In the genomic region with DNA sequence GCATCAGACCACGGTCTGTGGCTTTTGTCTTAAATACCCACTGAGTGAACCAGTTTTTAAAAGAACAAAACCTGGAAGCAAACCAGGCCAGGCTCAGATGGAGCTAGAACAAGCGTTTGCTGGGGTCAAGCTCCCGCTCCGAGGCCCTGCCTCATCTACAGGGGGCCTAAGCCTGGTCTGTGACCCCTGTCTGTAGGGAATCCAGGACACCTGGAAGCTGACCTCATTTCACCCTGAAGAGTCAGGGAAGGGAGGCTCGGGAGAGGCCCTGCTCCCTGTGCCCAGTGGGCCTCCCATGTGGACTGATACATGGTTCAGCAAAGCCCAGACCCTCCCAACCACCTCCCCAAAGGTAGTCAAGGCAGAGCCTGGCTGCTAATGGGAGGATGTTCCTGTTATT, we compare ENCODE assay signal across 1 cellular context.
TF ChIP-seq lines count a peak whose summit lies in the region.

No MANE protein-coding gene starts in this region.

TF ChIP-seq in IMR-90, 13 proteins besides CTCF, POLR2A, EP300 and RAD21:
- no peak for TF ChIP-seq RFX5 (IDR thresholded peaks at IDR 0.05; ENCODE audit: low read depth, low read length)
- TF ChIP-seq BHLHE40 (IDR thresholded peaks at IDR 0.05; ENCODE audit: low read depth, low read length) = no peak
- TF ChIP-seq CEBPB (IDR thresholded peaks at IDR 0.05; ENCODE audit: low read depth, low read length) = no peak
- TF ChIP-seq CHD1 (IDR thresholded peaks at IDR 0.05; ENCODE audit: low read depth, low read length) = no peak
- no peak for TF ChIP-seq RCOR1 (IDR thresholded peaks at IDR 0.05; ENCODE audit: insufficient replicate concordance, low read length)
- TF ChIP-seq, protein P1, sequence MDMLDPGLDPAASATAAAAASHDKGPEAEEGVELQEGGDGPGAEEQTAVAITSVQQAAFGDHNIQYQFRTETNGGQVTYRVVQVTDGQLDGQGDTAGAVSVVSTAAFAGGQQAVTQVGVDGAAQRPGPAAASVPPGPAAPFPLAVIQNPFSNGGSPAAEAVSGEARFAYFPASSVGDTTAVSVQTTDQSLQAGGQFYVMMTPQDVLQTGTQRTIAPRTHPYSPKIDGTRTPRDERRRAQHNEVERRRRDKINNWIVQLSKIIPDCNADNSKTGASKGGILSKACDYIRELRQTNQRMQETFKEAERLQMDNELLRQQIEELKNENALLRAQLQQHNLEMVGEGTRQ (IDR thresholded peaks at IDR 0.05; ENCODE audit: low read depth, low read length) = no peak
- TF ChIP-seq MAFK (IDR thresholded peaks at IDR 0.05; ENCODE audit: low read depth, low read length) = no peak
- TF ChIP-seq SMC3 (IDR thresholded peaks at IDR 0.05; ENCODE audit: low read depth, low read length) = no peak
- no peak for TF ChIP-seq FOS (IDR thresholded peaks at IDR 0.05; ENCODE audit: low read depth, low read length)
